ENCODE assay signal across 2 cellular contexts in genomic region chr9:37405350-37405749, GRCh38.
TF ChIP-seq lines count a peak whose summit lies in the region.

No MANE protein-coding gene starts in this region.

TF ChIP-seq in liver, 16 proteins besides CTCF, POLR2A, EP300 and RAD21:
- peak; percentile 20 for TF ChIP-seq NR2F2 (IDR thresholded peaks at IDR 0.05)
- TF ChIP-seq, protein P1, sequence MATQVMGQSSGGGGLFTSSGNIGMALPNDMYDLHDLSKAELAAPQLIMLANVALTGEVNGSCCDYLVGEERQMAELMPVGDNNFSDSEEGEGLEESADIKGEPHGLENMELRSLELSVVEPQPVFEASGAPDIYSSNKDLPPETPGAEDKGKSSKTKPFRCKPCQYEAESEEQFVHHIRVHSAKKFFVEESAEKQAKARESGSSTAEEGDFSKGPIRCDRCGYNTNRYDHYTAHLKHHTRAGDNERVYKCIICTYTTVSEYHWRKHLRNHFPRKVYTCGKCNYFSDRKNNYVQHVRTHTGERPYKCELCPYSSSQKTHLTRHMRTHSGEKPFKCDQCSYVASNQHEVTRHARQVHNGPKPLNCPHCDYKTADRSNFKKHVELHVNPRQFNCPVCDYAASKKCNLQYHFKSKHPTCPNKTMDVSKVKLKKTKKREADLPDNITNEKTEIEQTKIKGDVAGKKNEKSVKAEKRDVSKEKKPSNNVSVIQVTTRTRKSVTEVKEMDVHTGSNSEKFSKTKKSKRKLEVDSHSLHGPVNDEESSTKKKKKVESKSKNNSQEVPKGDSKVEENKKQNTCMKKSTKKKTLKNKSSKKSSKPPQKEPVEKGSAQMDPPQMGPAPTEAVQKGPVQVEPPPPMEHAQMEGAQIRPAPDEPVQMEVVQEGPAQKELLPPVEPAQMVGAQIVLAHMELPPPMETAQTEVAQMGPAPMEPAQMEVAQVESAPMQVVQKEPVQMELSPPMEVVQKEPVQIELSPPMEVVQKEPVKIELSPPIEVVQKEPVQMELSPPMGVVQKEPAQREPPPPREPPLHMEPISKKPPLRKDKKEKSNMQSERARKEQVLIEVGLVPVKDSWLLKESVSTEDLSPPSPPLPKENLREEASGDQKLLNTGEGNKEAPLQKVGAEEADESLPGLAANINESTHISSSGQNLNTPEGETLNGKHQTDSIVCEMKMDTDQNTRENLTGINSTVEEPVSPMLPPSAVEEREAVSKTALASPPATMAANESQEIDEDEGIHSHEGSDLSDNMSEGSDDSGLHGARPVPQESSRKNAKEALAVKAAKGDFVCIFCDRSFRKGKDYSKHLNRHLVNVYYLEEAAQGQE (IDR thresholded peaks at IDR 0.05): no peak
TF ChIP-seq in liver: peak in this region for 1.

TF ChIP-seq in HepG2, 621 proteins besides CTCF, POLR2A, EP300 and RAD21:
- TF ChIP-seq, protein P2, sequence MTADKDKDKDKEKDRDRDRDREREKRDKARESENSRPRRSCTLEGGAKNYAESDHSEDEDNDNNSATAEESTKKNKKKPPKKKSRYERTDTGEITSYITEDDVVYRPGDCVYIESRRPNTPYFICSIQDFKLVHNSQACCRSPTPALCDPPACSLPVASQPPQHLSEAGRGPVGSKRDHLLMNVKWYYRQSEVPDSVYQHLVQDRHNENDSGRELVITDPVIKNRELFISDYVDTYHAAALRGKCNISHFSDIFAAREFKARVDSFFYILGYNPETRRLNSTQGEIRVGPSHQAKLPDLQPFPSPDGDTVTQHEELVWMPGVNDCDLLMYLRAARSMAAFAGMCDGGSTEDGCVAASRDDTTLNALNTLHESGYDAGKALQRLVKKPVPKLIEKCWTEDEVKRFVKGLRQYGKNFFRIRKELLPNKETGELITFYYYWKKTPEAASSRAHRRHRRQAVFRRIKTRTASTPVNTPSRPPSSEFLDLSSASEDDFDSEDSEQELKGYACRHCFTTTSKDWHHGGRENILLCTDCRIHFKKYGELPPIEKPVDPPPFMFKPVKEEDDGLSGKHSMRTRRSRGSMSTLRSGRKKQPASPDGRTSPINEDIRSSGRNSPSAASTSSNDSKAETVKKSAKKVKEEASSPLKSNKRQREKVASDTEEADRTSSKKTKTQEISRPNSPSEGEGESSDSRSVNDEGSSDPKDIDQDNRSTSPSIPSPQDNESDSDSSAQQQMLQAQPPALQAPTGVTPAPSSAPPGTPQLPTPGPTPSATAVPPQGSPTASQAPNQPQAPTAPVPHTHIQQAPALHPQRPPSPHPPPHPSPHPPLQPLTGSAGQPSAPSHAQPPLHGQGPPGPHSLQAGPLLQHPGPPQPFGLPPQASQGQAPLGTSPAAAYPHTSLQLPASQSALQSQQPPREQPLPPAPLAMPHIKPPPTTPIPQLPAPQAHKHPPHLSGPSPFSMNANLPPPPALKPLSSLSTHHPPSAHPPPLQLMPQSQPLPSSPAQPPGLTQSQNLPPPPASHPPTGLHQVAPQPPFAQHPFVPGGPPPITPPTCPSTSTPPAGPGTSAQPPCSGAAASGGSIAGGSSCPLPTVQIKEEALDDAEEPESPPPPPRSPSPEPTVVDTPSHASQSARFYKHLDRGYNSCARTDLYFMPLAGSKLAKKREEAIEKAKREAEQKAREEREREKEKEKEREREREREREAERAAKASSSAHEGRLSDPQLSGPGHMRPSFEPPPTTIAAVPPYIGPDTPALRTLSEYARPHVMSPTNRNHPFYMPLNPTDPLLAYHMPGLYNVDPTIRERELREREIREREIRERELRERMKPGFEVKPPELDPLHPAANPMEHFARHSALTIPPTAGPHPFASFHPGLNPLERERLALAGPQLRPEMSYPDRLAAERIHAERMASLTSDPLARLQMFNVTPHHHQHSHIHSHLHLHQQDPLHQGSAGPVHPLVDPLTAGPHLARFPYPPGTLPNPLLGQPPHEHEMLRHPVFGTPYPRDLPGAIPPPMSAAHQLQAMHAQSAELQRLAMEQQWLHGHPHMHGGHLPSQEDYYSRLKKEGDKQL (CRISPR knock-in tag; IDR thresholded peaks at IDR 0.05; ENCODE audit: low read depth): no peak
- TF ChIP-seq TAF1 (CRISPR knock-in tag; IDR thresholded peaks at IDR 0.05): no peak
- TF ChIP-seq RBAK (CRISPR knock-in tag; IDR thresholded peaks at IDR 0.05): no peak
- no peak for TF ChIP-seq ARNT (IDR thresholded peaks at IDR 0.05)
- TF ChIP-seq ONECUT2 (CRISPR knock-in tag; IDR thresholded peaks at IDR 0.05): no peak
- TF ChIP-seq TBX2 (CRISPR knock-in tag; IDR thresholded peaks at IDR 0.05; ENCODE audit: borderline replicate concordance): no peak
- no peak for TF ChIP-seq FUBP1 (CRISPR knock-in tag; IDR thresholded peaks at IDR 0.05; ENCODE audit: borderline replicate concordance)
- no peak for TF ChIP-seq ZBTB43 (CRISPR knock-in tag; conservative IDR thresholded peaks at IDR 0.05)
- TF ChIP-seq ZNF331 (CRISPR knock-in tag; IDR thresholded peaks at IDR 0.05): no peak
- no peak for TF ChIP-seq TEAD3 (CRISPR knock-in tag; optimal IDR thresholded peaks at IDR 0.05; ENCODE audit: borderline replicate concordance)
- TF ChIP-seq DZIP1 (CRISPR knock-in tag; IDR thresholded peaks at IDR 0.05): no peak
